ENCODE assay signal across 14 cellular contexts in the genomic region with DNA sequence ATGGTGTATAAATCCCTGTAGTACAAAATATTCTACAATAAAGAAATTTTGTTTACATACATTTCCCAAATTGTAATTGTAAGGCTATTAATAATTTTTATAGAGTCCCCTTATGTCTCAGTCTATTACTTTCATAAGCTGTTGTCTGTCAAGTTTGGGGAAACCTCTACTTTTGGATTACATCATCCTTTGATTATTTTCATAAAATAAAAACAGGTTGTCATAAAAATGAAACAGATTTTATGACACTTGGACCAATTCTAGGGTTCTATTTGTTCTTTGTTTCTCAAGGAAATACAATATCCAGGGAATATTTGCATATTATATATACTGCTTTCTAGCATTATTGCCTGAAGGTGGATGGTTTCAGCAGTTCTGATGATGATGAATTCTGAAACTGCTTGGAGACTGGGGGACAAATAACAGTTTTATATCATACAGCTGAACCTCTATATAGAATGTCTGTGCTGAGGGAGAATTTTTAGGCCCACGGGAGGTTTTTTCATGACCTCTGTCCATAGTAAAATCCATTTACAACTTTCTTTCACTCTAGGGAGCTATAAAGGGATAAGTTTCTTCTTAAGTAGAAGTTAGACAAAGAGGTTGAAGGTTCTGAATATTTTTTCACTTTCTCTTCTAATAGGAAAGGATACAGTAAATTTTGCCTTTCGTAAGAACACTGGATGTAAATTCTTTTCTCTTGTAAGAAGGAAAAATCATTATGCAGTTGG. TPM values are rescaled to one million over a fixed set of nuclear protein-coding genes. Genes with fewer than 3 reads are reported as not detected.
DNase-seq lines count a peak whose midpoint lies in the region; ATAC-seq lines count a peak whose summit lies in the region.
"Had no signal": no experiment of that assay in that cellular context is flagged by ENCODE, and none has a peak within 500 bp of the region (broad histone marks: within the 10 kb centered on the region; RNA-seq: fewer than 3 reads in every experiment).

No MANE protein-coding gene starts in this region.

- peak; percentile 43 for ATAC-seq in stimulated activated naive CD8-positive, alpha-beta T cell treated with anti-CD3 and anti-CD28 coated beads, Interleukin-15, amount 100 ng/mL, for 72 hours
- no peak for ATAC-seq in stimulated activated naive CD8-positive, alpha-beta T cell treated with anti-CD3 and anti-CD28 coated beads, Interleukin-15, Interleukin-2, amounts not matched to agents 100 U/mL and 50 U/mL, for 24 hours
- ATAC-seq in activated naive CD8-positive, alpha-beta T cell treated with anti-CD3 and anti-CD28 coated beads, Interleukin-2, amount 50 U/mL, for 24 hours = no peak
- ATAC-seq in left colon = peak; percentile 72
- ATAC-seq in activated T-cell treated with anti-CD3 and anti-CD28 coated beads, Interleukin-2, amount 50 U/mL, for 72 hours (replicated peaks in 1 of 2) = no peak
- ATAC-seq: PC-3 had no signal

- peaks cover 6% of the 10 kb centered on the region for H3K4me1 Mint-ChIP-seq in stimulated activated naive CD8-positive, alpha-beta T cell treated with anti-CD3 and anti-CD28 coated beads, Interleukin-15, amount 100 ng/mL, for 72 hours
- peaks cover 12% of the 10 kb centered on the region for H3K4me1 Mint-ChIP-seq in activated naive CD8-positive, alpha-beta T cell treated with anti-CD3 and anti-CD28 coated beads, Interleukin-2, amount 50 U/mL, for 24 hours
- H3K4me1 Mint-ChIP-seq in activated T-cell treated with anti-CD3 and anti-CD28 coated beads, Interleukin-2, amount 50 U/mL, for 72 hours (ENCODE audit: low read depth) = peaks cover 10% of the 10 kb centered on the region

- DNase-seq in stimulated activated naive CD8-positive, alpha-beta T cell treated with anti-CD3 and anti-CD28 coated beads, Interleukin-15, amount 100 ng/mL, for 72 hours = no peak
- DNase-seq in stimulated activated naive CD8-positive, alpha-beta T cell treated with anti-CD3 and anti-CD28 coated beads, Interleukin-15, Interleukin-2, amounts not matched to agents 100 U/mL and 50 U/mL, for 24 hours = no peak
- no peak for DNase-seq in activated naive CD8-positive, alpha-beta T cell treated with anti-CD3 and anti-CD28 coated beads, Interleukin-2, amount 50 U/mL, for 24 hours
- DNase-seq in left colon = no peak
- no peak for DNase-seq in NCI-H1417 treated with DMSO at 0.1 percent for 48 hours (lab: John Stamatoyannopoulos, UW)
- DNase-seq in activated T-cell treated with anti-CD3 and anti-CD28 coated beads, Interleukin-2, amount 50 U/mL, for 72 hours = no peak
- DNase-seq in HuH-7.5 (ENCODE audit: low spot score) = no peak
- DNase-seq in glomerular visceral epithelial cell (ENCODE audit: extremely low spot score) = no peak
- DNase-seq: COR-L47, KBM-7, NCI-H1048, NCI-H2107, NCI-H345, PC-3 had no signal

- no peaks in the 10 kb centered on the region for H3K27me3 Mint-ChIP-seq in stimulated activated naive CD8-positive, alpha-beta T cell treated with anti-CD3 and anti-CD28 coated beads, Interleukin-15, amount 100 ng/mL, for 72 hours
- H3K27me3 Mint-ChIP-seq in activated naive CD8-positive, alpha-beta T cell treated with anti-CD3 and anti-CD28 coated beads, Interleukin-2, amount 50 U/mL, for 24 hours = no peaks in the 10 kb centered on the region
- H3K27me3 Mint-ChIP-seq in activated T-cell treated with anti-CD3 and anti-CD28 coated beads, Interleukin-2, amount 50 U/mL, for 72 hours (ENCODE audit: low read depth) = no peaks in the 10 kb centered on the region

- intact Hi-C loops in left colon (cut with DNase I, micrococcal nuclease) = no loop called here

- H3K27ac Mint-ChIP-seq in stimulated activated naive CD8-positive, alpha-beta T cell treated with anti-CD3 and anti-CD28 coated beads, Interleukin-15, amount 100 ng/mL, for 72 hours = no peak overlapping the region
- H3K27ac Mint-ChIP-seq in activated naive CD8-positive, alpha-beta T cell treated with anti-CD3 and anti-CD28 coated beads, Interleukin-2, amount 50 U/mL, for 24 hours = peak overlapping the region; percentile 54
- no peak overlapping the region for H3K27ac Mint-ChIP-seq in activated T-cell treated with anti-CD3 and anti-CD28 coated beads, Interleukin-2, amount 50 U/mL, for 72 hours

- H3K36me3 Mint-ChIP-seq in activated naive CD8-positive, alpha-beta T cell treated with anti-CD3 and anti-CD28 coated beads, Interleukin-2, amount 50 U/mL, for 24 hours (ENCODE audit: low read depth) = peaks cover 28% of the 10 kb centered on the region
- peaks cover 5 to 11% of the 10 kb centered on the region in 2 donors for H3K36me3 Mint-ChIP-seq in activated T-cell treated with anti-CD3 and anti-CD28 coated beads, Interleukin-2, amount 50 U/mL, for 72 hours (ENCODE audit: insufficient read depth in 2 of 2)

- no peaks in the 10 kb centered on the region for H3K9me3 Mint-ChIP-seq in stimulated activated naive CD8-positive, alpha-beta T cell treated with anti-CD3 and anti-CD28 coated beads, Interleukin-15, amount 100 ng/mL, for 72 hours
- peaks cover 1% of the 10 kb centered on the region for H3K9me3 Mint-ChIP-seq in activated naive CD8-positive, alpha-beta T cell treated with anti-CD3 and anti-CD28 coated beads, Interleukin-2, amount 50 U/mL, for 24 hours
- H3K9me3 Mint-ChIP-seq in activated T-cell treated with anti-CD3 and anti-CD28 coated beads, Interleukin-2, amount 50 U/mL, for 72 hours = no peaks in the 10 kb centered on the region

- no peak overlapping the region for H3K4me3 Mint-ChIP-seq in stimulated activated naive CD8-positive, alpha-beta T cell treated with anti-CD3 and anti-CD28 coated beads, Interleukin-15, amount 100 ng/mL, for 72 hours
- no peak overlapping the region for H3K4me3 Mint-ChIP-seq in activated naive CD8-positive, alpha-beta T cell treated with anti-CD3 and anti-CD28 coated beads, Interleukin-2, amount 50 U/mL, for 24 hours
- no peak overlapping the region for H3K4me3 Mint-ChIP-seq in activated T-cell treated with anti-CD3 and anti-CD28 coated beads, Interleukin-2, amount 50 U/mL, for 72 hours

RNA-seq across cellular contexts. Expression of a gene that starts 57.9 kb away (rescaled TPM):
- 100 to 1,000 TPM; 103 to 111 TPM for total RNA-seq in left colon
- total RNA-seq in activated T-cell treated with anti-CD3 and anti-CD28 coated beads, Interleukin-2, amount 50 U/mL, for 72 hours = 10 to 100 TPM; 29.3 to 29.5 TPM

Comparison
In these comparisons a context has a peak if more than half of its experiments do, and no peak if none do; other contexts are left out.
1. ATAC-seq: peak in stimulated activated naive CD8-positive, alpha-beta T cell treated with anti-CD3 and anti-CD28 coated beads, Interleukin-15, amount 100 ng/mL, for 72 hours (single experiment) and left colon (single experiment); none in stimulated activated naive CD8-positive, alpha-beta T cell treated with anti-CD3 and anti-CD28 coated beads, Interleukin-15, Interleukin-2, amounts not matched to agents 100 U/mL and 50 U/mL, for 24 hours (single experiment), activated naive CD8-positive, alpha-beta T cell treated with anti-CD3 and anti-CD28 coated beads, Interleukin-2, amount 50 U/mL, for 24 hours (single experiment) and activated T-cell treated with anti-CD3 and anti-CD28 coated beads, Interleukin-2, amount 50 U/mL, for 72 hours (0 of 2).